15 cellular contexts compared by ENCODE assay signal in the genomic region with DNA sequence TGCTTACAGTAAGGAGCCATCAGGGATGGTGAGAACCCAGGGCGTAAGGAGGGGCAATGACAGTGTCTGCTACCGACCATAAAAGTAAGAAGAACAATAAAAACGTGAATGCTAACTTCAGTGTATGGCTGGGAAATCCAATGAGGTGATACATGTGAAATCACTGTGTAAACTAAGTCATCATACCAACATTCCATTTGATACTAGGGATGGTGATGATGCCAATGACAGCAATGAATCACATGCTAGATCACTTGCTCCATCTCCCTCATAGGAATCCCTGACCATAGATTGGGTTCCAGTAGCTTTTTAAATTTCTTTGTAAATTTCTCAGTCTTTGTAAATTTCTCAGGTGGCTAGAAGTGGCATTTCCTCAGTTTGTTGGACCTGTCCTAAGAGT.
A peak's percentile ranks its signal among the peaks of the same experiment; 100 is the strongest.
DNase-seq lines count a peak whose midpoint lies in the region; ATAC-seq and TF ChIP-seq lines count a peak whose summit lies in the region.
"Had no signal": no experiment of that assay in that cellular context is flagged by ENCODE, and none has a peak within 500 bp of the region (broad histone marks: within the 10 kb centered on the region; RNA-seq: fewer than 3 reads in every experiment).

No MANE protein-coding gene starts in this region.

- no peak overlapping the region for H3K27ac ChIP-seq in GM23248
- no peak overlapping the region for H3K27ac ChIP-seq in RWPE2 (ENCODE audit: poor library complexity, severe bottlenecking)
- no peak overlapping the region for H3K27ac ChIP-seq in prostate gland
- H3K27ac ChIP-seq in suprapubic skin, result no peak overlapping the region
- H3K27ac ChIP-seq: C4-2B had no signal

- TF ChIP-seq POLR2A in prostate gland (IDR thresholded peaks at IDR 0.05), result no peak
- TF ChIP-seq POLR2A in suprapubic skin (IDR thresholded peaks at IDR 0.05), result no peak

- WGBS in GM23248 (ENCODE audit: low coverage in 1 of 2, low lambda C conversion rate in 2 of 2, missing lambda C conversion rate in 2 of 2), 2 experiments, result 73% methylated on average over 3 of the region's 3 CpGs
- WGBS in prostate gland, result 86% methylated on average over 3 of the region's 3 CpGs
- 92% methylated on average over 3 of the region's 3 CpGs for WGBS in suprapubic skin

- TF ChIP-seq CTCF in RWPE2 (IDR thresholded peaks at IDR 0.05; ENCODE audit: poor library complexity, severe bottlenecking) (no peak), prostate gland (IDR thresholded peaks at IDR 0.05) (no peak), suprapubic skin (IDR thresholded peaks at IDR 0.05) (no peak)

- H3K4me3 ChIP-seq in GM23248 (no peak overlapping the region), RWPE2 (ENCODE audit: severe bottlenecking) (no peak overlapping the region), prostate gland (no peak overlapping the region), suprapubic skin (no peak overlapping the region)
- H3K4me3 ChIP-seq: HAP-1, K562 had no signal

- intact Hi-C loops in prostate gland (cut with DNase I), result loop anchor here (10.0 kb wide), 1 partner anchor 75 kb away; no protein-coding TSS in a partner anchor

- H3K9me2 ChIP-seq in GM23248 (ENCODE audit: insufficient read depth), result no peaks in the 10 kb centered on the region

- H3K79me2 ChIP-seq in GM23248 (ENCODE audit: insufficient read depth), result no peaks in the 10 kb centered on the region

- no peaks in the 10 kb centered on the region; the same call in 1 of the 2 replicates for H3K27me3 ChIP-seq in GM23248 (replicated peaks; ENCODE audit: insufficient read depth)
- H3K27me3 ChIP-seq in RWPE2 (ENCODE audit: insufficient read depth, poor library complexity, severe bottlenecking), result no peaks in the 10 kb centered on the region
- H3K27me3 ChIP-seq in prostate gland (replicated peaks; ENCODE audit: insufficient read depth), result no peaks in the 10 kb centered on the region
- H3K27me3 ChIP-seq in suprapubic skin, result peaks cover 14% of the 10 kb centered on the region

- H3K4me1 ChIP-seq in GM23248 (ENCODE audit: insufficient read depth), result no peaks in the 10 kb centered on the region
- peaks cover 3% of the 10 kb centered on the region for H3K4me1 ChIP-seq in RWPE2 (ENCODE audit: insufficient read depth, poor library complexity, severe bottlenecking)
- no peaks in the 10 kb centered on the region for H3K4me1 ChIP-seq in prostate gland (replicated peaks)
- H3K4me1 ChIP-seq in suprapubic skin, result peaks cover 18% of the 10 kb centered on the region
- H3K4me1 ChIP-seq: HAP-1 had no signal

- H4K20me1 ChIP-seq in GM23248 (ENCODE audit: insufficient read depth), result no peaks in the 10 kb centered on the region

- no peaks in the 10 kb centered on the region for H3K36me3 ChIP-seq in GM23248 (ENCODE audit: low read depth)
- H3K36me3 ChIP-seq in RWPE2 (ENCODE audit: low read depth), result no peaks in the 10 kb centered on the region
- H3K36me3 ChIP-seq in prostate gland, result no peaks in the 10 kb centered on the region
- no peaks in the 10 kb centered on the region for H3K36me3 ChIP-seq in suprapubic skin
- H3K36me3 ChIP-seq: HAP-1 had no signal

- ATAC-seq in RWPE2 (ENCODE audit: low read depth) (peak; percentile 22; the same call in 1 of the 3 replicates), SK-N-SH treated with all-trans-retinoic acid at 6 μM for 48 hours (no peak)
- ATAC-seq: K562 had no signal

- H3K9me3 ChIP-seq in GM23248 (ENCODE audit: low read depth) (no peaks in the 10 kb centered on the region), RWPE2 (ENCODE audit: severe bottlenecking) (no peaks in the 10 kb centered on the region), prostate gland (no peaks in the 10 kb centered on the region), suprapubic skin (no peaks in the 10 kb centered on the region)
- H3K9me3 ChIP-seq: HAP-1 had no signal

- H3F3A ChIP-seq in GM23248 (ENCODE audit: insufficient read depth), result peaks cover 6% of the 10 kb centered on the region; the same call in 1 of the 2 replicates

- in situ Hi-C loops in GM23248 (cut with MboI), result no loop called here

- no peak for TF ChIP-seq EP300 in suprapubic skin (IDR thresholded peaks at IDR 0.05)

- H3K9ac ChIP-seq in GM23248, result no peak overlapping the region

- no peak overlapping the region for H2AFZ ChIP-seq in GM23248

- H3K4me2 ChIP-seq in GM23248 (ENCODE audit: unreplicated experiment), result no peak overlapping the region

- DNase-seq in GM23248 (peak; percentile 43), RWPE2 (ENCODE audit: low spot score) (no peak), fibroblast of gingiva (ENCODE audit: low read depth) (peak; percentile 21), prostate gland (ENCODE audit: low spot score) (no peak), foreskin melanocyte (no peak), suprapubic skin (ENCODE audit: low spot score in 2 of 2) (no peak)
- DNase-seq: AML-193; NCI-H1105; NK-92 treated with Interleukin-12 subunit alpha and Interleukin-12 subunit beta, amount 100 ng/mL, for 24 hours; RPMI8226; SIG-M5 had no signal

TF ChIP-seq in SK-N-SH treated with all-trans-retinoic acid at 6 μM for 48 hours, 23 proteins besides CTCF, POLR2A, EP300 and RAD21 (continues in another document):
- TF ChIP-seq, protein P1, sequence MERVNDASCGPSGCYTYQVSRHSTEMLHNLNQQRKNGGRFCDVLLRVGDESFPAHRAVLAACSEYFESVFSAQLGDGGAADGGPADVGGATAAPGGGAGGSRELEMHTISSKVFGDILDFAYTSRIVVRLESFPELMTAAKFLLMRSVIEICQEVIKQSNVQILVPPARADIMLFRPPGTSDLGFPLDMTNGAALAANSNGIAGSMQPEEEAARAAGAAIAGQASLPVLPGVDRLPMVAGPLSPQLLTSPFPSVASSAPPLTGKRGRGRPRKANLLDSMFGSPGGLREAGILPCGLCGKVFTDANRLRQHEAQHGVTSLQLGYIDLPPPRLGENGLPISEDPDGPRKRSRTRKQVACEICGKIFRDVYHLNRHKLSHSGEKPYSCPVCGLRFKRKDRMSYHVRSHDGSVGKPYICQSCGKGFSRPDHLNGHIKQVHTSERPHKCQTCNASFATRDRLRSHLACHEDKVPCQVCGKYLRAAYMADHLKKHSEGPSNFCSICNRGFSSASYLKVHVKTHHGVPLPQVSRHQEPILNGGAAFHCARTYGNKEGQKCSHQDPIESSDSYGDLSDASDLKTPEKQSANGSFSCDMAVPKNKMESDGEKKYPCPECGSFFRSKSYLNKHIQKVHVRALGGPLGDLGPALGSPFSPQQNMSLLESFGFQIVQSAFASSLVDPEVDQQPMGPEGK (CRISPR knock-in tag; IDR thresholded peaks at IDR 0.05; ENCODE audit: borderline replicate concordance), result no peak
- TF ChIP-seq PPARA (CRISPR knock-in tag; IDR thresholded peaks at IDR 0.05; ENCODE audit: borderline replicate concordance) (no peak), ARNTL (CRISPR knock-in tag; IDR thresholded peaks at IDR 0.05; ENCODE audit: borderline replicate concordance, low read depth) (no peak), OSR1 (CRISPR knock-in tag; IDR thresholded peaks at IDR 0.05) (no peak), SNAI2 (CRISPR knock-in tag; IDR thresholded peaks at IDR 0.05) (no peak), BACH2 (CRISPR knock-in tag; IDR thresholded peaks at IDR 0.05; ENCODE audit: borderline replicate concordance) (no peak), ESRRG (CRISPR knock-in tag; IDR thresholded peaks at IDR 0.05) (no peak), CSDC2 (CRISPR knock-in tag; IDR thresholded peaks at IDR 0.05) (no peak), ZC3H10 (CRISPR knock-in tag; IDR thresholded peaks at IDR 0.05) (no peak)
- TF ChIP-seq, protein P2, sequence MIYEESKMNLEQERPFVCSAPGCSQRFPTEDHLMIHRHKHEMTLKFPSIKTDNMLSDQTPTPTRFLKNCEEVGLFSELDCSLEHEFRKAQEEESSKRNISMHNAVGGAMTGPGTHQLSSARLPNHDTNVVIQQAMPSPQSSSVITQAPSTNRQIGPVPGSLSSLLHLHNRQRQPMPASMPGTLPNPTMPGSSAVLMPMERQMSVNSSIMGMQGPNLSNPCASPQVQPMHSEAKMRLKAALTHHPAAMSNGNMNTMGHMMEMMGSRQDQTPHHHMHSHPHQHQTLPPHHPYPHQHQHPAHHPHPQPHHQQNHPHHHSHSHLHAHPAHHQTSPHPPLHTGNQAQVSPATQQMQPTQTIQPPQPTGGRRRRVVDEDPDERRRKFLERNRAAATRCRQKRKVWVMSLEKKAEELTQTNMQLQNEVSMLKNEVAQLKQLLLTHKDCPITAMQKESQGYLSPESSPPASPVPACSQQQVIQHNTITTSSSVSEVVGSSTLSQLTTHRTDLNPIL (CRISPR knock-in tag; IDR thresholded peaks at IDR 0.05; ENCODE audit: low read depth), result no peak
- TF ChIP-seq, protein P3, sequence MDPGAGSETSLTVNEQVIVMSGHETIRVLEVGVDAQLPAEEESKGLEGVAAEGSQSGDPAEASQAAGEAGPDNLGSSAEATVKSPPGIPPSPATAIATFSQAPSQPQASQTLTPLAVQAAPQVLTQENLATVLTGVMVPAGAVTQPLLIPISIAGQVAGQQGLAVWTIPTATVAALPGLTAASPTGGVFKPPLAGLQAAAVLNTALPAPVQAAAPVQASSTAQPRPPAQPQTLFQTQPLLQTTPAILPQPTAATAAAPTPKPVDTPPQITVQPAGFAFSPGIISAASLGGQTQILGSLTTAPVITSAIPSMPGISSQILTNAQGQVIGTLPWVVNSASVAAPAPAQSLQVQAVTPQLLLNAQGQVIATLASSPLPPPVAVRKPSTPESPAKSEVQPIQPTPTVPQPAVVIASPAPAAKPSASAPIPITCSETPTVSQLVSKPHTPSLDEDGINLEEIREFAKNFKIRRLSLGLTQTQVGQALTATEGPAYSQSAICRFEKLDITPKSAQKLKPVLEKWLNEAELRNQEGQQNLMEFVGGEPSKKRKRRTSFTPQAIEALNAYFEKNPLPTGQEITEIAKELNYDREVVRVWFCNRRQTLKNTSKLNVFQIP (CRISPR knock-in tag; IDR thresholded peaks at IDR 0.05; ENCODE audit: borderline replicate concordance, low read depth), result no peak

Comparison
In these comparisons a context has a peak if more than half of its experiments do, and no peak if none do; other contexts are left out.
1. DNase-seq: peak in GM23248 (single experiment) and fibroblast of gingiva (single experiment); none in RWPE2 (single experiment), prostate gland (single experiment), foreskin melanocyte (single experiment) and suprapubic skin (0 of 2).